Comparison of ENCODE assay signal across 2 cellular contexts in genomic region chr5:137167187-137167586, GRCh38.
A peak's percentile ranks its signal among the peaks of the same experiment; 100 is the strongest.
TF ChIP-seq lines count a peak whose summit lies in the region.

No MANE protein-coding gene starts in this region.

TF ChIP-seq in A549, 52 proteins besides CTCF, POLR2A, EP300 and RAD21 (continued from another document):
- TF ChIP-seq REST (IDR thresholded peaks at IDR 0.05): peak; percentile 74
TF ChIP-seq in A549: peak in this region for 1.

TF ChIP-seq in HCT116, 20 proteins besides CTCF, POLR2A, EP300 and RAD21:
- TF ChIP-seq REST (IDR thresholded peaks at IDR 0.05; ENCODE audit: low read depth) (peak; percentile 24), ZNF274 (IDR thresholded peaks at IDR 0.05; ENCODE audit: low read depth, low read length) (no peak)
TF ChIP-seq in HCT116: peak in this region for 1.
